ENCODE assay signal across 24 cellular contexts in genomic region chr10:30398788-30399187, GRCh38. TPM values are rescaled to one million over a fixed set of nuclear protein-coding genes. Genes with fewer than 3 reads are reported as not detected.
DNase-seq lines count a peak whose midpoint lies in the region; ATAC-seq and TF ChIP-seq lines count a peak whose summit lies in the region.
"Had no signal": no experiment of that assay in that cellular context is flagged by ENCODE, and none has a peak within 500 bp of the region (broad histone marks: within the 10 kb centered on the region; RNA-seq: fewer than 3 reads in every experiment).

No MANE protein-coding gene starts in this region.

- no peak overlapping the region for H3K4me3 ChIP-seq in fibroblast of the aortic adventitia (ENCODE audit: low read depth, low read length)
- H3K4me3 ChIP-seq: A549, heart left ventricle, Peyer's patch, SJSA1, spleen, upper lobe of left lung had no signal

- peak; percentile 5 for TF ChIP-seq CTCF in fibroblast of the aortic adventitia (IDR thresholded peaks at IDR 0.05; ENCODE audit: insufficient read depth, low read length)

- no peak overlapping the region for H3K27ac Mint-ChIP-seq in activated CD4-positive, alpha-beta T cell treated with anti-CD3 and anti-CD28 coated beads, Interleukin-2, amount 10 ng/mL, durations not matched to agents 7 days and 5 days
- H3K27ac Mint-ChIP-seq: HFFc6 had no signal

- ATAC-seq in GM21447 (IDR thresholded peaks at IDR 0.05; ENCODE audit: unreplicated experiment) = peak; percentile 46
- ATAC-seq in HG03135 (IDR thresholded peaks at IDR 0.05; ENCODE audit: unreplicated experiment) = no peak
- no peak for ATAC-seq in HG02970 (IDR thresholded peaks at IDR 0.05; ENCODE audit: low FRiP score, unreplicated experiment)
- ATAC-seq: heart left ventricle, left cardiac atrium had no signal

- POLR2A ChIA-PET in activated CD4-positive, alpha-beta T cell treated with anti-CD3 and anti-CD28 coated beads, Interleukin-2, amount 10 ng/mL, durations not matched to agents 7 days and 5 days (lab: Charles Lee) = no interaction called here

- CTCF ChIA-PET in activated CD4-positive, alpha-beta T cell treated with anti-CD3 and anti-CD28 coated beads, Interleukin-2, amount 10 ng/mL, durations not matched to agents 7 days and 5 days (lab: Charles Lee) = interaction anchor here (0.8 to 1.3 kb wide), 4 partner anchors 10 to 192 kb away, joined by 3 to 5 read pairs (median 3); no protein-coding TSS in a partner anchor

- peaks cover 36% of the 10 kb centered on the region for H3K4me1 Mint-ChIP-seq in activated CD4-positive, alpha-beta T cell treated with anti-CD3 and anti-CD28 coated beads, Interleukin-2, amount 10 ng/mL, durations not matched to agents 7 days and 5 days

- peaks cover 18% of the 10 kb centered on the region for H3K27me3 Mint-ChIP-seq in activated CD4-positive, alpha-beta T cell treated with anti-CD3 and anti-CD28 coated beads, Interleukin-2, amount 10 ng/mL, durations not matched to agents 7 days and 5 days

- no peaks in the 10 kb centered on the region for H3K9me3 Mint-ChIP-seq in activated CD4-positive, alpha-beta T cell treated with anti-CD3 and anti-CD28 coated beads, Interleukin-2, amount 10 ng/mL, durations not matched to agents 7 days and 5 days
- H3K9me3 Mint-ChIP-seq: HFFc6 had no signal

- H3K36me3 Mint-ChIP-seq in activated CD4-positive, alpha-beta T cell treated with anti-CD3 and anti-CD28 coated beads, Interleukin-2, amount 10 ng/mL, durations not matched to agents 7 days and 5 days (ENCODE audit: low read depth) = no peaks in the 10 kb centered on the region

- H3K4me3 Mint-ChIP-seq in activated CD4-positive, alpha-beta T cell treated with anti-CD3 and anti-CD28 coated beads, Interleukin-2, amount 10 ng/mL, durations not matched to agents 7 days and 5 days = no peak overlapping the region
- H3K4me3 Mint-ChIP-seq: HFFc6 had no signal

- peak; percentile 17 for DNase-seq in activated CD4-positive, alpha-beta T cell treated with anti-CD3 and anti-CD28 coated beads, Interleukin-2, amount 10 ng/mL, durations not matched to agents 7 days and 5 days
- DNase-seq in activated CD4-positive, alpha-beta T cell treated with anti-CD3 and anti-CD28 coated beads for 4 hours = no peak
- DNase-seq in OCI-M1 (lab: John Stamatoyannopoulos, UW) = peak; percentile 19
- DNase-seq in fibroblast of the aortic adventitia (ENCODE audit: low read depth) = no peak
- DNase-seq in GM03348 (ENCODE audit: low spot score) = no peak
- DNase-seq: activated CD4-positive, alpha-beta T cell treated with anti-CD3 and anti-CD28 coated beads, Interleukin-2, amount 50 U/mL, for 48 hours; activated T-cell treated with anti-CD3 and anti-CD28 coated beads, Interleukin-2, amount 50 U/mL, for 1 hour; heart left ventricle; HFFc6; left cardiac atrium; mesenchymal stem cell; NCI-H1105 treated with DMSO at 0.1 percent for 48 hours; NCI-H2081; NCI-H510A; NK-92 treated with Interleukin-12 subunit alpha and Interleukin-12 subunit beta, amount 100 ng/mL, for 24 hours; Peyer's patch; spleen; stimulated activated CD4-positive, alpha-beta T cell treated with anti-CD3 and anti-CD28 coated beads, Interleukin-4, amount 100 ng/mL, for 4 hours; upper lobe of left lung had no signal

RNA-seq across cellular contexts. Expression of gene MAP3K8, which starts 35.2 kb away (rescaled TPM):
- total RNA-seq in activated CD4-positive, alpha-beta T cell treated with anti-CD3 and anti-CD28 coated beads, Interleukin-2, amount 10 ng/mL, durations not matched to agents 7 days and 5 days = 10 to 100 TPM; 12.6 to 13.1 TPM
- total RNA-seq in fibroblast of the aortic adventitia (ENCODE audit: low replicate concordance) = 12.8 and 22.9 TPM in 2 replicates

RNA-seq across cellular contexts. Expression of gene MTPAP, which starts 49.7 kb away (rescaled TPM):
- total RNA-seq in activated CD4-positive, alpha-beta T cell treated with anti-CD3 and anti-CD28 coated beads, Interleukin-2, amount 10 ng/mL, durations not matched to agents 7 days and 5 days = 10 to 100 TPM; 25.9 to 26.8 TPM
- total RNA-seq in fibroblast of the aortic adventitia (ENCODE audit: low replicate concordance) = 6.4 and 15.6 TPM in 2 replicates

Comparison
In these comparisons a context has a peak if more than half of its experiments do, and no peak if none do; other contexts are left out.
1. DNase-seq: peak in activated CD4-positive, alpha-beta T cell treated with anti-CD3 and anti-CD28 coated beads, Interleukin-2, amount 10 ng/mL, durations not matched to agents 7 days and 5 days (single experiment) and OCI-M1 (single experiment); none in activated CD4-positive, alpha-beta T cell treated with anti-CD3 and anti-CD28 coated beads for 4 hours (0 of 2), fibroblast of the aortic adventitia (single experiment) and GM03348 (single experiment).